Comparison of ENCODE assay signal across 9 cellular contexts in genomic region chr6:93416575-93417420, GRCh38. TPM values are rescaled to one million over a fixed set of nuclear protein-coding genes. Genes with fewer than 3 reads are reported as not detected.
DNase-seq lines count a peak whose midpoint lies in the region; ATAC-seq lines count a peak whose summit lies in the region.
"Had no signal": no experiment of that assay in that cellular context is flagged by ENCODE, and none has a peak within 500 bp of the region (broad histone marks: within the 10 kb centered on the region; RNA-seq: fewer than 3 reads in every experiment).

No MANE protein-coding gene starts in this region.

- no peak for ATAC-seq in activated naive CD8-positive, alpha-beta T cell treated with anti-CD3 and anti-CD28 coated beads, Interleukin-2, amount 10 ng/mL, durations not matched to agents 7 days and 5 days (ENCODE audit: low read depth)
- no peak for ATAC-seq in GM21717 (IDR thresholded peaks at IDR 0.05; ENCODE audit: unreplicated experiment)

- no peaks in the 10 kb centered on the region for H3K36me3 Mint-ChIP-seq in activated naive CD8-positive, alpha-beta T cell treated with anti-CD3 and anti-CD28 coated beads, Interleukin-2, amount 10 ng/mL, durations not matched to agents 7 days and 5 days

- H3K36me3 ChIP-seq in iPS DF 6.9 (ENCODE audit: control insufficient read depth, insufficient read depth, low read length), result no peaks in the 10 kb centered on the region
- H3K36me3 ChIP-seq in skeletal muscle satellite cell (ENCODE audit: insufficient read depth, low read length), result no peaks in the 10 kb centered on the region

- H3K4me1 ChIP-seq in iPS DF 6.9 (ENCODE audit: control insufficient read depth, insufficient read depth, low read length), result peaks cover 2% of the 10 kb centered on the region
- peaks cover 25% of the 10 kb centered on the region for H3K4me1 ChIP-seq in skeletal muscle satellite cell (ENCODE audit: control insufficient read depth, insufficient read depth, low read length)

- H3K4me3 Mint-ChIP-seq in activated naive CD8-positive, alpha-beta T cell treated with anti-CD3 and anti-CD28 coated beads, Interleukin-2, amount 10 ng/mL, durations not matched to agents 7 days and 5 days, result peak overlapping the region; percentile 49

- H3K9me3 ChIP-seq in iPS DF 6.9 (ENCODE audit: control insufficient read depth, insufficient read depth, low read length) (no peaks in the 10 kb centered on the region), skeletal muscle satellite cell (replicated peaks; ENCODE audit: low read length) (no peaks in the 10 kb centered on the region)

- DNase-seq in DMS153 treated with DMSO at 0.1 percent for 48 hours (lab: John Stamatoyannopoulos, UW; ENCODE audit: unreplicated experiment), result peak; percentile 90
- peak; percentile 93 for DNase-seq in NCI-H1105 treated with DMSO at 0.1 percent for 48 hours (lab: John Stamatoyannopoulos, UW)
- peak; percentile 30 for DNase-seq in activated naive CD8-positive, alpha-beta T cell treated with anti-CD3 and anti-CD28 coated beads, Interleukin-2, amount 10 ng/mL, durations not matched to agents 7 days and 5 days
- no peak for DNase-seq in iPS DF 6.9 (ENCODE audit: low read depth, low spot score)
- DNase-seq in SIG-M5 treated with dmso at 0.1 percent for 504 hours (lab: John Stamatoyannopoulos, UW; ENCODE audit: unreplicated experiment), result no peak
- no peak for DNase-seq in stimulated activated naive CD4-positive, alpha-beta T cell (lab: John Stamatoyannopoulos, UW)

- H3K27me3 ChIP-seq in iPS DF 6.9 (ENCODE audit: control insufficient read depth, insufficient read depth, low read length), result peaks cover 10% of the 10 kb centered on the region
- peaks cover 49% of the 10 kb centered on the region for H3K27me3 ChIP-seq in skeletal muscle satellite cell (ENCODE audit: control insufficient read depth, insufficient read depth, low read length)

- H3K27ac Mint-ChIP-seq in activated naive CD8-positive, alpha-beta T cell treated with anti-CD3 and anti-CD28 coated beads, Interleukin-2, amount 10 ng/mL, durations not matched to agents 7 days and 5 days, result no peak overlapping the region

- H3K4me1 Mint-ChIP-seq in activated naive CD8-positive, alpha-beta T cell treated with anti-CD3 and anti-CD28 coated beads, Interleukin-2, amount 10 ng/mL, durations not matched to agents 7 days and 5 days, result peaks cover 17% of the 10 kb centered on the region

- no peak overlapping the region for H3K27ac ChIP-seq in iPS DF 6.9 (ENCODE audit: low read length)
- H3K27ac ChIP-seq: epithelial cell of prostate had no signal

- H3K9ac ChIP-seq in skeletal muscle satellite cell (ENCODE audit: low read depth, low read length), result no peak overlapping the region

- H3K27me3 Mint-ChIP-seq in activated naive CD8-positive, alpha-beta T cell treated with anti-CD3 and anti-CD28 coated beads, Interleukin-2, amount 10 ng/mL, durations not matched to agents 7 days and 5 days, result peaks cover 59% of the 10 kb centered on the region

- WGBS in iPS DF 6.9 (ENCODE audit: insufficient coverage, insufficient read length), result no CpG with 5 or more reads among the region's 76 CpGs

- H3K9me3 Mint-ChIP-seq in activated naive CD8-positive, alpha-beta T cell treated with anti-CD3 and anti-CD28 coated beads, Interleukin-2, amount 10 ng/mL, durations not matched to agents 7 days and 5 days, result no peaks in the 10 kb centered on the region

- POLR2A ChIA-PET in activated naive CD8-positive, alpha-beta T cell treated with anti-CD3 and anti-CD28 coated beads, Interleukin-2, amount 10 ng/mL, durations not matched to agents 7 days and 5 days (lab: Charles Lee), result no interaction called here

- H3K4me2 ChIP-seq in skeletal muscle satellite cell (ENCODE audit: low read length), result peak overlapping the region; percentile 81

- H3K4me3 ChIP-seq in iPS DF 6.9 (ENCODE audit: low read length) (peak overlapping the region; percentile 47; the same call in 1 of the 2 replicates), skeletal muscle satellite cell (ENCODE audit: low read length) (peak overlapping the region; percentile 66)

RNA-seq across cellular contexts. Expression of gene EPHA7, which starts 2.6 kb away (rescaled TPM):
- total RNA-seq in activated naive CD8-positive, alpha-beta T cell treated with anti-CD3 and anti-CD28 coated beads, Interleukin-2, amount 10 ng/mL, durations not matched to agents 7 days and 5 days, result not detected
- 7.4 and 12.9 TPM in 2 replicates for total RNA-seq in skeletal muscle satellite cell (2012; rRNA removed)

Comparison
In these comparisons a context has a peak if more than half of its experiments do, and no peak if none do; other contexts are left out.
1. DNase-seq: peak in DMS153 treated with DMSO at 0.1 percent for 48 hours (single experiment), NCI-H1105 treated with DMSO at 0.1 percent for 48 hours (single experiment) and activated naive CD8-positive, alpha-beta T cell treated with anti-CD3 and anti-CD28 coated beads, Interleukin-2, amount 10 ng/mL, durations not matched to agents 7 days and 5 days (single experiment); none in iPS DF 6.9 (single experiment), SIG-M5 treated with dmso at 0.1 percent for 504 hours (single experiment) and stimulated activated naive CD4-positive, alpha-beta T cell (0 of 6).